In genomic region chr13:113083402-113084061, GRCh38 we compare ENCODE assay signal across 11 cellular contexts. TPM values are rescaled to one million over a fixed set of nuclear protein-coding genes. Genes with fewer than 3 reads are reported as not detected.
DNase-seq lines count a peak whose midpoint lies in the region; TF ChIP-seq lines count a peak whose summit lies in the region.
"Had no signal": no experiment of that assay in that cellular context is flagged by ENCODE, and none has a peak within 500 bp of the region (broad histone marks: within the 10 kb centered on the region; RNA-seq: fewer than 3 reads in every experiment).

No MANE protein-coding gene starts in this region.

- intact Hi-C loops in thyroid gland (cut with DNase I) (no loop called here), Calu3 (cut with micrococcal nuclease; ENCODE audit: unreplicated experiment) (no loop called here)

- H3K9me3 ChIP-seq in right atrium auricular region (no peaks in the 10 kb centered on the region), thyroid gland (no peaks in the 10 kb centered on the region)

- H3K4me3 ChIP-seq in right atrium auricular region: no peak overlapping the region
- no peak overlapping the region for H3K4me3 ChIP-seq in thyroid gland (replicated peaks in 1 of 3)

- H3K27me3 ChIP-seq in right atrium auricular region (no peaks in the 10 kb centered on the region), thyroid gland (no peaks in the 10 kb centered on the region)

- CTCF ChIA-PET in Calu3 (lab: Charles Lee): no interaction called here

- TF ChIP-seq POLR2A in thyroid gland (IDR thresholded peaks at IDR 0.05): no peak

- no peaks in the 10 kb centered on the region for H3K9me3 Mint-ChIP-seq in Calu3 (ENCODE audit: low read depth, unreplicated experiment)

- in situ Hi-C loops in GM13976 (cut with MboI; ENCODE audit: low sequenced_read_pairs, unreplicated experiment): no loop called here

- H3K27ac ChIP-seq in right atrium auricular region: peak overlapping the region in 1 of 2 donors; percentile 19
- H3K27ac ChIP-seq in thyroid gland: peak overlapping the region in 2 of 3 donors; percentile 61 to 68

- DNase-seq in DMS53 (lab: John Stamatoyannopoulos, UW) (peak; percentile 2), DMS53 treated with DMSO at 0.1 percent for 48 hours (lab: John Stamatoyannopoulos, UW; ENCODE audit: unreplicated experiment) (no peak), anterior cingulate cortex (lab: John Stamatoyannopoulos, UW) (peak in 44 of 58 donors; percentile 18 to 89 (median 58)), right atrium auricular region (ENCODE audit: low spot score) (peak; percentile 74), thyroid gland (peak; percentile 95 to 97), Calu3 (no peak), NCI-H510A treated with DMSO at 0.1 percent for 48 hours (lab: John Stamatoyannopoulos, UW) (no peak), GM13976 (ENCODE audit: low spot score) (no peak)
- DNase-seq: activated effector memory CD4-positive, alpha-beta T cell treated with anti-CD3 and anti-CD28 coated beads, Interleukin-2, amount 50 U/mL, for 16 hours; mesenchymal stem cell had no signal

- no TSS peak for BruUV-seq in Calu3 (replicated peaks; lab: Mats Ljungman, UMichigan)

- peaks cover 13% of the 10 kb centered on the region for H3K36me3 ChIP-seq in right atrium auricular region
- peaks cover 5 to 32% of the 10 kb centered on the region in 2 donors for H3K36me3 ChIP-seq in thyroid gland

- H3K4me3 Mint-ChIP-seq in Calu3 (ENCODE audit: low read depth, unreplicated experiment): no peak overlapping the region

- 44 to 45% methylated on average over 13 to 18 of the region's 18 CpGs for WGBS in thyroid gland, 2 donors

- peaks cover 5% of the 10 kb centered on the region for H3K36me3 Mint-ChIP-seq in Calu3 (ENCODE audit: insufficient read depth, unreplicated experiment)

- TF ChIP-seq CTCF in right atrium auricular region (IDR thresholded peaks at IDR 0.05): no peak
- no peak for TF ChIP-seq CTCF in thyroid gland (IDR thresholded peaks at IDR 0.05)
- no peak for TF ChIP-seq CTCF in Calu3 (IDR thresholded peaks at IDR 0.05; ENCODE audit: unreplicated experiment)
- no peak for TF ChIP-seq CTCF in GM13976 (IDR thresholded peaks at IDR 0.05; ENCODE audit: borderline replicate concordance, control extremely low read depth, extremely low read depth, insufficient read depth, missing control alignments)

- H3K27me3 Mint-ChIP-seq in Calu3 (ENCODE audit: unreplicated experiment): no peaks in the 10 kb centered on the region

- peaks cover 0 to 7% of the 10 kb centered on the region in 2 donors for H3K4me1 ChIP-seq in right atrium auricular region
- peaks cover 7 to 14% of the 10 kb centered on the region in 2 donors for H3K4me1 ChIP-seq in thyroid gland

- H3K27ac Mint-ChIP-seq in Calu3 (ENCODE audit: unreplicated experiment): no peak overlapping the region

- H3K4me1 Mint-ChIP-seq in Calu3 (ENCODE audit: low read depth, unreplicated experiment): no peaks in the 10 kb centered on the region

RNA-seq across cellular contexts. Expression of gene F7, which starts 22.1 kb away (rescaled TPM):
- total RNA-seq in right atrium auricular region (under 1 TPM in 1 of 2 donors, not detected in 1; 0.20 TPM), thyroid gland (not detected), Calu3 (2022) (not detected in 2 replicates)
- total RNA-seq: ureter had no signal

RNA-seq across cellular contexts. Expression of gene F10, which starts 39.1 kb away (rescaled TPM):
- 10 to 100 TPM; 21.9 to 27.5 TPM for total RNA-seq in right atrium auricular region
- total RNA-seq in thyroid gland: 10 to 100 TPM in 1 of 4 donors, 1 to 10 TPM in 3; 4.0 to 19.9 (median 7.0) TPM
- total RNA-seq in Calu3 (2022): not detected in 2 replicates

Comparison
In these comparisons a context has a peak if more than half of its experiments do, and no peak if none do; other contexts are left out.
1. DNase-seq: peak in DMS53 (single experiment), anterior cingulate cortex (44 of 58), right atrium auricular region (single experiment) and thyroid gland (2 of 2); none in DMS53 treated with DMSO at 0.1 percent for 48 hours (single experiment), Calu3 (single experiment), NCI-H510A treated with DMSO at 0.1 percent for 48 hours (single experiment) and GM13976 (single experiment).